In the genomic region with DNA sequence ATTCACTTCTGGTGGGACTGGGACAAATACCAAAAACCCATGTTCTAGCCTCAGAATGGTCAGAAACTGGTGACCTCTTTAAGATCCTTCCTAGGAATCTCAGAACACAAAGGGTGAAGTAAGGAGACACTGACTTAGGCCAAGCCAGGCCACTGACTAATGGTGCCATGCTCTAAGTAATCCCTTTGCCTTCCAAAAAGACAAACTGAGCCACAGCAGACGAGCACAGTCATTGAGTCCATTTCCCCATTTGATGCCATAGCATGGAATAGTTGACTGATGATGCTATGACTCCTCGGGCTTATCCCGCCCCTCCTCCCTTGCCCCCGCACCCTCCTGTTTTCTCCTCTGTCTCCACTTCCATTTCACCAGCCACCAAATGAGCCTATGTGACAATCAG, we compare ENCODE assay signal across 1 cellular context.
TF ChIP-seq lines count a peak whose summit lies in the region.

No MANE protein-coding gene starts in this region.

TF ChIP-seq in K562, 482 proteins besides CTCF, POLR2A, EP300 and RAD21:
- TF ChIP-seq, protein P1, sequence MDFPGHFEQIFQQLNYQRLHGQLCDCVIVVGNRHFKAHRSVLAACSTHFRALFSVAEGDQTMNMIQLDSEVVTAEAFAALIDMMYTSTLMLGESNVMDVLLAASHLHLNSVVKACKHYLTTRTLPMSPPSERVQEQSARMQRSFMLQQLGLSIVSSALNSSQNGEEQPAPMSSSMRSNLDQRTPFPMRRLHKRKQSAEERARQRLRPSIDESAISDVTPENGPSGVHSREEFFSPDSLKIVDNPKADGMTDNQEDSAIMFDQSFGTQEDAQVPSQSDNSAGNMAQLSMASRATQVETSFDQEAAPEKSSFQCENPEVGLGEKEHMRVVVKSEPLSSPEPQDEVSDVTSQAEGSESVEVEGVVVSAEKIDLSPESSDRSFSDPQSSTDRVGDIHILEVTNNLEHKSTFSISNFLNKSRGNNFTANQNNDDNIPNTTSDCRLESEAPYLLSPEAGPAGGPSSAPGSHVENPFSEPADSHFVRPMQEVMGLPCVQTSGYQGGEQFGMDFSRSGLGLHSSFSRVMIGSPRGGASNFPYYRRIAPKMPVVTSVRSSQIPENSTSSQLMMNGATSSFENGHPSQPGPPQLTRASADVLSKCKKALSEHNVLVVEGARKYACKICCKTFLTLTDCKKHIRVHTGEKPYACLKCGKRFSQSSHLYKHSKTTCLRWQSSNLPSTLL (IDR thresholded peaks at IDR 0.05) = no peak
- TF ChIP-seq SLC30A9 (CRISPR knock-in tag; IDR thresholded peaks at IDR 0.05) (no peak), SMARCA4 (IDR thresholded peaks at IDR 0.05) (no peak)
